4 cellular contexts compared by ENCODE assay signal in genomic region chr3:114014211-114014610, GRCh38.
"Had no signal": no experiment of that assay in that cellular context is flagged by ENCODE, and none has a peak within 500 bp of the region (broad histone marks: within the 10 kb centered on the region; RNA-seq: fewer than 3 reads in every experiment).

No MANE protein-coding gene starts in this region.

- DNase-seq: H9, HCEC 1CT, IMR-90 had no signal

- H3K9me3 Mint-ChIP-seq: GM23338, H9 had no signal

- H3K4me3 Mint-ChIP-seq: GM23338, H9 had no signal

- H3K27ac Mint-ChIP-seq: GM23338, H9 had no signal
